8 cellular contexts compared by ENCODE assay signal in genomic region chr2:37325625-37326071, GRCh38. TPM values are rescaled to one million over a fixed set of nuclear protein-coding genes. Genes with fewer than 3 reads are reported as not detected.
DNase-seq lines count a peak whose midpoint lies in the region; ATAC-seq, FAIRE-seq and TF ChIP-seq lines count a peak whose summit lies in the region.

No MANE protein-coding gene starts in this region.

- H3K4me2 ChIP-seq in A549 (peak overlapping the region; percentile 72), IMR-90 (ENCODE audit: low read depth, low read length) (peak overlapping the region; percentile 85; the same call in 1 of the 2 replicates)

- peak overlapping the region; percentile 99 for H2AFZ ChIP-seq in IMR-90 (replicated peaks; ENCODE audit: low read length, poor library complexity)

- H4K20me1 ChIP-seq in IMR-90 (ENCODE audit: insufficient read depth, low read length): peaks cover 13% of the 10 kb centered on the region; the same call in 1 of the 2 replicates

- peak overlapping the region; percentile 57 for H2AK9ac ChIP-seq in IMR-90 (replicated peaks; ENCODE audit: low read depth, low read length, poor library complexity)

- H2BK5ac ChIP-seq in IMR-90 (ENCODE audit: low read depth, low read length, poor library complexity, severe bottlenecking): no peak overlapping the region

- H3K4me3 ChIP-seq in A549 (peak overlapping the region; percentile 71), IMR-90 (ENCODE audit: insufficient read depth, low read depth, low read length) (peak overlapping the region; percentile 61), cardiac fibroblast (replicated peaks in 1 of 2; ENCODE audit: low read depth in 2 of 2, low read length in 2 of 2) (peak overlapping the region; percentile 67 to 82), mucosa of stomach (ENCODE audit: low read length) (peak overlapping the region; percentile 81)

- no TSS peak for BruUV-seq in IMR-90 (replicated peaks; lab: Mats Ljungman, UMichigan)

- peak overlapping the region; percentile 97 for H3K23ac ChIP-seq in IMR-90 (ENCODE audit: low read depth, low read length)

- peak overlapping the region; percentile 80 for H2AK5ac ChIP-seq in IMR-90 (ENCODE audit: low read depth, low read length)

- in situ Hi-C loops in IMR-90 (cut with MboI; ENCODE audit: low sequenced_read_pairs): no loop called here

- 0 out of 3 replicates have a peak overlapping the region, but pooled peaks have one; percentile 18 for H2BK15ac ChIP-seq in IMR-90 (ENCODE audit: low read depth, low read length)

- H3K4ac ChIP-seq in IMR-90 (ENCODE audit: low read depth, low read length): no peak overlapping the region

- no peak for TF ChIP-seq RAD21 in A549 (conservative IDR thresholded peaks at IDR 0.05 in 1 of 2, IDR thresholded peaks at IDR 0.05 in 1 of 2)
- no peak for TF ChIP-seq RAD21 in IMR-90 (IDR thresholded peaks at IDR 0.05; ENCODE audit: low read length)

- H3K9me1 ChIP-seq in IMR-90 (ENCODE audit: insufficient read depth, low read length): no peaks in the 10 kb centered on the region

- CTCF ChIA-PET in A549 (lab: Yijun Ruan, JAX) (interaction anchor here (0.6 to 2.6 kb wide), 7 partner anchors 12 to 552 kb away, joined by 3 to 9 read pairs (median 3); partner anchors contain the start of gene QPCT), IMR-90 (lab: Yijun Ruan, JAX) (no interaction called here)

- H3K36me3 ChIP-seq in IMR-90 (ENCODE audit: control insufficient read depth, insufficient read depth, low read length): no peaks in the 10 kb centered on the region
- H3K36me3 ChIP-seq in mucosa of stomach (ENCODE audit: control insufficient read depth, insufficient read depth, low read length): no peaks in the 10 kb centered on the region

- peaks cover 13 to 35% of the 10 kb centered on the region in 2 experiments for H3K79me1 ChIP-seq in IMR-90 (ENCODE audit: low read depth in 1 of 2, low read length in 2 of 2)

- WGBS in A549 (ENCODE audit: missing lambda C conversion rate): 91% methylated on average over 12 of the region's 12 CpGs
- WGBS in IMR-90 (ENCODE audit: extremely low coverage in 2 of 2, insufficient read length in 1 of 2), 2 experiments: no CpG with 5 or more reads among the region's 12 CpGs

- DNase-seq in A549 (ENCODE audit: low read depth in 1 of 2, low spot score in 1 of 2) (no peak), IMR-90 (no peak), cardiac fibroblast (ENCODE audit: low read depth in 2 of 2) (no peak), AG08396 (ENCODE audit: low spot score) (no peak)

- no peak for FAIRE-seq in A549 (lab: Jason Lieb, UNC)

- intact Hi-C loops in IMR-90 (cut with micrococcal nuclease): loop anchor here (2.0 to 10.0 kb wide), 2 partner anchors 61 to 161 kb away; no protein-coding TSS in a partner anchor

- TF ChIP-seq POLR2A in A549 (IDR thresholded peaks at IDR 0.05; ENCODE audit: low read length) (no peak), IMR-90 (IDR thresholded peaks at IDR 0.05; ENCODE audit: low read depth, low read length) (no peak)

- H3K9ac ChIP-seq in IMR-90 (ENCODE audit: low read depth, low read length) (no peak overlapping the region; the same call in 1 of the 2 replicates), mucosa of stomach (ENCODE audit: low read length) (peak overlapping the region; percentile 78)

- no peak overlapping the region for H2BK120ac ChIP-seq in IMR-90 (ENCODE audit: low read depth, low read length)

- peak overlapping the region; percentile 44 to 81; a peak in 2 of 4 replicates for H4K8ac ChIP-seq in IMR-90 (ENCODE audit: low read depth in 2 of 2, low read length in 2 of 2)

- no peaks in the 10 kb centered on the region; the same call in 1 of the 2 replicates for H3K27me3 ChIP-seq in IMR-90 (ENCODE audit: control insufficient read depth, insufficient read depth, low read length)
- no peaks in the 10 kb centered on the region for H3K27me3 ChIP-seq in mucosa of stomach (ENCODE audit: control insufficient read depth, insufficient read depth, low read length)

- H3K4me1 ChIP-seq in A549: peaks cover 9% of the 10 kb centered on the region
- peaks cover 4% of the 10 kb centered on the region for H3K4me1 ChIP-seq in IMR-90 (ENCODE audit: control insufficient read depth, insufficient read depth, low read length)
- H3K4me1 ChIP-seq in mucosa of stomach (ENCODE audit: control insufficient read depth, insufficient read depth, low read length): peaks cover 5% of the 10 kb centered on the region

- dilution Hi-C loops in IMR-90 (cut with HindIII; ENCODE audit: low sequenced_read_pairs, unreplicated experiment): no loop called here

- H4K5ac ChIP-seq in IMR-90 (ENCODE audit: low read depth, low read length): peak overlapping the region; percentile 65; the same call in 1 of the 2 replicates

- TF ChIP-seq CTCF in A549 (IDR thresholded peaks at IDR 0.05): no peak
- no peak for TF ChIP-seq CTCF in IMR-90 (conservative IDR thresholded peaks at IDR 0.05; ENCODE audit: low read depth, low read length)
- TF ChIP-seq CTCF in cardiac fibroblast (IDR thresholded peaks at IDR 0.05; ENCODE audit: low read depth, low read length): no peak

- POLR2A ChIA-PET in A549 (lab: Yijun Ruan, JAX) (interaction anchor here (0.6 kb wide), 1 partner anchor 45 kb away, joined by 5 read pairs; no protein-coding TSS in a partner anchor), IMR-90 (lab: Charles Lee; ENCODE audit: unreplicated experiment) (no interaction called here)

- H4K91ac ChIP-seq in IMR-90 (ENCODE audit: insufficient read depth, low read depth, low read length): peak overlapping the region; percentile 7; the same call in 1 of the 2 replicates

- no peaks in the 10 kb centered on the region for H3K9me3 ChIP-seq in A549
- H3K9me3 ChIP-seq in IMR-90 (ENCODE audit: control insufficient read depth, insufficient read depth, low read length): no peaks in the 10 kb centered on the region
- H3K9me3 ChIP-seq in mucosa of stomach (ENCODE audit: control insufficient read depth, low read length): no peaks in the 10 kb centered on the region

- no peak overlapping the region for H3K18ac ChIP-seq in IMR-90 (ENCODE audit: low read depth, low read length)

- no peak overlapping the region for H3K56ac ChIP-seq in IMR-90 (ENCODE audit: extremely low read depth, insufficient read depth, low read length)

- no peak overlapping the region for H2BK20ac ChIP-seq in IMR-90 (ENCODE audit: low read depth, low read length)

- H3K14ac ChIP-seq in IMR-90 (replicated peaks; ENCODE audit: low read depth, low read length): peak overlapping the region; percentile 48; the same call in 1 of the 2 replicates

- H3K27ac ChIP-seq in A549 (peak overlapping the region in 1 of 2 experiments; percentile 95; a peak in 2 of 6 replicates), IMR-90 (ENCODE audit: insufficient read depth, low read length) (no peak overlapping the region)

- TF ChIP-seq EP300 in A549 (IDR thresholded peaks at IDR 0.05): no peak

- ATAC-seq in A549 (0 out of 6 replicates have a peak, but pooled peaks of 1 of the 2 experiments have one; percentile 4), IMR-90 (ENCODE audit: low read depth) (no peak), HG02885 (IDR thresholded peaks at IDR 0.05; ENCODE audit: poor library complexity, unreplicated experiment) (no peak), GM19351 (IDR thresholded peaks at IDR 0.05; ENCODE audit: unreplicated experiment) (no peak), HG02981 (IDR thresholded peaks at IDR 0.05; ENCODE audit: unreplicated experiment) (no peak)

TF ChIP-seq in A549, 52 proteins besides CTCF, POLR2A, EP300 and RAD21:
- TF ChIP-seq POLR2AphosphoS2 (conservative IDR thresholded peaks at IDR 0.05; ENCODE audit: low read length) (no peak), MAFK (IDR thresholded peaks at IDR 0.05; ENCODE audit: partially characterized antibody) (no peak)

TF ChIP-seq in IMR-90, 13 proteins besides CTCF, POLR2A, EP300 and RAD21 (continues in another document):
- no peak for TF ChIP-seq ELK1 (IDR thresholded peaks at IDR 0.05; ENCODE audit: borderline replicate concordance, low read depth, low read length)
- TF ChIP-seq MAFK (IDR thresholded peaks at IDR 0.05; ENCODE audit: low read depth, low read length): no peak
- no peak for TF ChIP-seq BHLHE40 (IDR thresholded peaks at IDR 0.05; ENCODE audit: low read depth, low read length)
- no peak for TF ChIP-seq RCOR1 (IDR thresholded peaks at IDR 0.05; ENCODE audit: insufficient replicate concordance, low read length)
- TF ChIP-seq NFE2L2 (IDR thresholded peaks at IDR 0.05; ENCODE audit: low read depth, low read length): no peak
- no peak for TF ChIP-seq CEBPB (IDR thresholded peaks at IDR 0.05; ENCODE audit: low read depth, low read length)
- no peak for TF ChIP-seq MXI1 (IDR thresholded peaks at IDR 0.05; ENCODE audit: borderline replicate concordance, low read depth, low read length)
- no peak for TF ChIP-seq RFX5 (IDR thresholded peaks at IDR 0.05; ENCODE audit: low read depth, low read length)

RNA-seq across cellular contexts. Expression of gene PRKD3, which starts 1.0 kb away (rescaled TPM):
- 26.9 and 28.9 TPM in 2 replicates for polyA plus RNA-seq in A549 (2011; rRNA removed)
- polyA plus RNA-seq in A549 (2012; cell fraction: cytosol; rRNA removed): 5.2 and 6.6 TPM in 2 replicates
- polyA plus RNA-seq in A549 (2012; cell fraction: nucleus; rRNA removed): 3.6 and 5.1 TPM in 2 replicates
- polyA plus RNA-seq in A549 (2017; fragmentation: RNase III; extraction: RNeasy Plus Mini Kit Qiagen cat#74134 plus additional on column Dnase treatment): 16.1 to 18.2 TPM (median 16.6 TPM) in 3 replicates
- polyA minus RNA-seq in A549 (2011; rRNA and poly(A)+ RNA removed): 19.1 and 22.3 TPM in 2 replicates
- total RNA-seq in IMR-90 (2012; rRNA removed): 46.4 and 47.5 TPM in 2 replicates
- 14.3 and 15.8 TPM in 2 replicates for polyA plus RNA-seq in IMR-90 (2012; rRNA removed)
- polyA plus RNA-seq in IMR-90 (2012; cell fraction: cytosol; rRNA removed): 3.6 and 8.1 TPM in 2 replicates
- 3.7 and 26.4 TPM in 2 replicates for polyA plus RNA-seq in IMR-90 (2012; cell fraction: nucleus; rRNA removed; ENCODE audit: low replicate concordance)

RNA-seq across cellular contexts. Expression of gene QPCT, which starts 18.8 kb away (rescaled TPM):
- polyA plus RNA-seq in A549 (2011; rRNA removed) (42.7 and 68.7 TPM in 2 replicates), A549 (2017; fragmentation: RNase III; extraction: RNeasy Plus Mini Kit Qiagen cat#74134 plus additional on column Dnase treatment) (16.6 to 20.0 TPM (median 18.7 TPM) in 3 replicates), IMR-90 (2012; rRNA removed) (1.6 and 1.9 TPM in 2 replicates)
- 6.6 and 9.2 TPM in 2 replicates for polyA plus RNA-seq in A549 (2012; cell fraction: cytosol; rRNA removed)
- 6.0 and 7.1 TPM in 2 replicates for polyA plus RNA-seq in A549 (2012; cell fraction: nucleus; rRNA removed)
- 42.8 and 63.3 TPM in 2 replicates for polyA minus RNA-seq in A549 (2011; rRNA and poly(A)+ RNA removed)
- total RNA-seq in IMR-90 (2012; rRNA removed): 2.2 TPM in 2 replicates
- 1.2 and 1.5 TPM in 2 replicates for polyA plus RNA-seq in IMR-90 (2012; cell fraction: cytosol; rRNA removed)
- 0.35 and 0.85 TPM in 2 replicates for polyA plus RNA-seq in IMR-90 (2012; cell fraction: nucleus; rRNA removed; ENCODE audit: low replicate concordance)
